In the genomic region with DNA sequence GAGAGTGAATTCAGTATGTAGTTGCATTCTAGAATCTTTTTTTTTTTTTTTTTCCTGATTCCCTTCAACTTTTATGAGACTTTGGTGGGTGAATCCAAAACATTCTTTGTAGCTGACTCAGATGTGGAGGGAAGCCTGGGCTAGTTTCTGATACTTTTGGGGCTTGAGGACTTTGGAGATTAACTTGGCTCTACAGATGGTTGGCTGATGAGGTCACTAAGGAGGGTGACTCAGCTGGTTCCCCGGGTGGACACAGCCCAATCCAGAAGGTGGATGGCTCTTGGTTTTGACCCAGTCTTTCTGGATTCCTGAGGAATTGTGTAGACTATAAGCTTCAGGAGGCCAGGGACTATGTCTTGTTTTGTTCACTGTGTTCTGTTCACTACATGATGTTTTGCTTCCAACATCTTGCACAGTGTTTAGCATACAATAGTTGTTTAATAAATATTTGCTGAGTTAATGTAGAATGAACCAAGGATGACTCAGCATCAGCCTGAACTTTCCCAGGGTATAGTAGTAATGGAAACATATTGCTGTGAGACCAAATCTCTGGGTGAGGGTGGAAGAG, we compare ENCODE assay signal across 10 cellular contexts. TPM values are rescaled to one million over a fixed set of nuclear protein-coding genes. Genes with fewer than 3 reads are reported as not detected.
DNase-seq lines count a peak whose midpoint lies in the region; ATAC-seq and TF ChIP-seq lines count a peak whose summit lies in the region.
"Had no signal": no experiment of that assay in that cellular context is flagged by ENCODE, and none has a peak within 500 bp of the region (broad histone marks: within the 10 kb centered on the region; RNA-seq: fewer than 3 reads in every experiment).

No MANE protein-coding gene starts in this region.

- H3K27me3 Mint-ChIP-seq in Caco-2 (ENCODE audit: insufficient read depth, unreplicated experiment) = no peaks in the 10 kb centered on the region
- peaks cover 1% of the 10 kb centered on the region for H3K27me3 Mint-ChIP-seq in endodermal cell (ENCODE audit: insufficient read depth)

- TF ChIP-seq CTCF in Caco-2 (IDR thresholded peaks at IDR 0.05; ENCODE audit: insufficient read depth in 1 of 2, low read depth in 1 of 2, low read length in 1 of 2, severe bottlenecking in 1 of 2, unreplicated experiment in 1 of 2) (no peak), endodermal cell (conservative IDR thresholded peaks at IDR 0.05) (no peak), GM10248 (IDR thresholded peaks at IDR 0.05; ENCODE audit: control extremely low read depth, extremely low read depth, low read depth, missing control alignments) (no peak)

- WGBS in endodermal cell (ENCODE audit: insufficient coverage in 1 of 2, insufficient read length in 1 of 2), 2 experiments = 51% methylated on average over 1 of the region's 1 CpG; no CpG with 5 or more reads in 1 of the 2 experiments
- 31% methylated on average over 1 of the region's 1 CpG; no CpG with 5 or more reads in 1 of the 2 experiments for WGBS in mesodermal cell (ENCODE audit: insufficient coverage in 2 of 2), 2 experiments

- peaks cover 19% of the 10 kb centered on the region for H3K36me3 Mint-ChIP-seq in Caco-2 (ENCODE audit: insufficient read depth, unreplicated experiment)
- H3K36me3 Mint-ChIP-seq in endodermal cell (ENCODE audit: low read depth) = no peaks in the 10 kb centered on the region

- H3K4me3 Mint-ChIP-seq in Caco-2 (ENCODE audit: unreplicated experiment) = no peak overlapping the region
- no peak overlapping the region for H3K4me3 Mint-ChIP-seq in endodermal cell

- no peak for ATAC-seq in HG02885 (IDR thresholded peaks at IDR 0.05; ENCODE audit: poor library complexity, unreplicated experiment)
- no peak for ATAC-seq in GM21723 (IDR thresholded peaks at IDR 0.05; ENCODE audit: unreplicated experiment)

- H3K36me3 ChIP-seq in Caco-2 (ENCODE audit: control insufficient read depth, insufficient read depth, low read length) (no peaks in the 10 kb centered on the region), endodermal cell (ENCODE audit: control insufficient read depth, insufficient read depth, low read length) (no peaks in the 10 kb centered on the region), mesodermal cell (ENCODE audit: control insufficient read depth, insufficient read depth, low read length) (no peaks in the 10 kb centered on the region)

- H3K9ac ChIP-seq in endodermal cell (ENCODE audit: extremely low read depth, low read length, poor library complexity, severe bottlenecking) = no peak overlapping the region

- POLR2A ChIA-PET in Caco-2 (lab: Charles Lee) = no interaction called here
- POLR2A ChIA-PET in GM10248 (lab: Yijun Ruan, JAX) = no interaction called here

- CTCF ChIA-PET in Caco-2 (lab: Charles Lee) (no interaction called here), GM10248 (lab: Yijun Ruan, JAX) (interaction anchor here (1.2 to 3.6 kb wide), 2 partner anchors 17 to 203 kb away, joined by 3 to 11 read pairs; no protein-coding TSS in a partner anchor)

- peak overlapping the region; percentile 72 for H3K27ac Mint-ChIP-seq in Caco-2 (ENCODE audit: unreplicated experiment)
- H3K27ac Mint-ChIP-seq in endodermal cell = peak overlapping the region; percentile 81

- H3K4me3 ChIP-seq in Caco-2 (ENCODE audit: low read depth, low read length) (no peak overlapping the region), endodermal cell (ENCODE audit: low read length) (no peak overlapping the region), mesodermal cell (ENCODE audit: extremely low read depth, insufficient read depth, low read length, poor library complexity, severe bottlenecking) (no peak overlapping the region)

- H3K9me3 ChIP-seq in Caco-2 = no peaks in the 10 kb centered on the region
- H3K9me3 ChIP-seq in endodermal cell (ENCODE audit: control insufficient read depth, low read length) = no peaks in the 10 kb centered on the region
- peaks cover 2% of the 10 kb centered on the region for H3K9me3 ChIP-seq in mesodermal cell (ENCODE audit: control insufficient read depth, low read length)

- no TSS peak for BruUV-seq in Caco-2 (replicated peaks; lab: Mats Ljungman, UMichigan)

- H3K27me3 ChIP-seq in Caco-2 (replicated peaks; ENCODE audit: control insufficient read depth, insufficient read depth, low read length) (no peaks in the 10 kb centered on the region), endodermal cell (ENCODE audit: control insufficient read depth, insufficient read depth, low read length, poor library complexity, severe bottlenecking) (no peaks in the 10 kb centered on the region)

- intact Hi-C loops in Caco-2 (cut with micrococcal nuclease; ENCODE audit: unreplicated experiment) = no loop called here

- DNase-seq in Caco-2 (peak; percentile 40 to 56), NCI-H460 (ENCODE audit: extremely low read depth, low read depth) (peak; percentile 55), endodermal cell (peak; percentile 85), GM10248 (ENCODE audit: extremely low spot score) (no peak)
- no peak for DNase-seq in activated naive CD4-positive, alpha-beta T cell treated with Interleukin-2 at 50 U/mL for 16 hours
- DNase-seq: effector CD4-positive, alpha-beta T cell; NCI-H1694 treated with DMSO at 0.1 percent for 48 hours had no signal

- no peak overlapping the region for H3K27ac ChIP-seq in endodermal cell (ENCODE audit: low read depth, low read length)
- H3K27ac ChIP-seq in mesodermal cell (ENCODE audit: low read depth, low read length, severe bottlenecking) = peak overlapping the region; percentile 98

- H3K4me1 Mint-ChIP-seq in Caco-2 (ENCODE audit: low read depth, unreplicated experiment) (peaks cover 27% of the 10 kb centered on the region), endodermal cell (peaks cover 53% of the 10 kb centered on the region)

- H3K4me1 ChIP-seq in Caco-2 = peaks cover 31% of the 10 kb centered on the region
- peaks cover 22% of the 10 kb centered on the region for H3K4me1 ChIP-seq in endodermal cell (ENCODE audit: control insufficient read depth, insufficient read depth, low read length)
- H3K4me1 ChIP-seq in mesodermal cell (ENCODE audit: control insufficient read depth, insufficient read depth, low read length, poor library complexity, severe bottlenecking) = peaks cover 56% of the 10 kb centered on the region

- no peaks in the 10 kb centered on the region for H3K9me3 Mint-ChIP-seq in Caco-2 (ENCODE audit: unreplicated experiment)
- H3K9me3 Mint-ChIP-seq in endodermal cell = no peaks in the 10 kb centered on the region

RNA-seq across cellular contexts. Expression of a gene that starts 30.5 kb away (rescaled TPM):
- 34.6 and 37.9 TPM in 2 replicates for total RNA-seq in Caco-2 (2022)
- 3.4 and 3.9 TPM in 2 replicates for total RNA-seq in NCI-H460 (2014; rRNA removed; shearing (Covaris generic))
- polyA plus RNA-seq in NCI-H460 (2014; cell fraction: nucleus; rRNA removed) = 4.0 and 7.3 TPM in 2 replicates
- 1 to 10 TPM in 1 of 2 donors, under 1 TPM in 1; 0.58 to 1.3 TPM for total RNA-seq in endodermal cell
- polyA plus RNA-seq in endodermal cell (2013, experiment 1 of 2) = 0.28 TPM
- polyA plus RNA-seq in endodermal cell (2013, experiment 2 of 2) = 0.33 TPM
- 0.52 TPM for polyA plus RNA-seq in mesodermal cell (2013, experiment 1 of 2)
- polyA plus RNA-seq in mesodermal cell (2013, experiment 2 of 2) = 0.05 TPM

RNA-seq across cellular contexts. Expression of a gene that starts 57.0 kb away (rescaled TPM):
- total RNA-seq in Caco-2 (2022) = 7.3 and 8.2 TPM in 2 replicates
- 6.9 and 7.4 TPM in 2 replicates for total RNA-seq in NCI-H460 (2014; rRNA removed; shearing (Covaris generic))
- polyA plus RNA-seq in NCI-H460 (2014; cell fraction: nucleus; rRNA removed) = 2.7 and 3.0 TPM in 2 replicates
- total RNA-seq in endodermal cell = under 1 TPM; 0.44 to 0.73 TPM
- 1.2 TPM for polyA plus RNA-seq in endodermal cell (2013, experiment 1 of 2)
- 2.2 TPM for polyA plus RNA-seq in endodermal cell (2013, experiment 2 of 2)
- 0.88 TPM for polyA plus RNA-seq in mesodermal cell (2013, experiment 1 of 2)
- polyA plus RNA-seq in mesodermal cell (2013, experiment 2 of 2) = 0.30 TPM

Comparison
In these comparisons a context has a peak if more than half of its experiments do, and no peak if none do; other contexts are left out.
1. DNase-seq: peak in Caco-2 (2 of 2), NCI-H460 (single experiment) and endodermal cell (single experiment); none in GM10248 (single experiment) and activated naive CD4-positive, alpha-beta T cell treated with Interleukin-2 at 50 U/mL for 16 hours (single experiment).